In genomic region chr16:48558269-48558915, GRCh38 we compare ENCODE assay signal across 9 cellular contexts. TPM values are rescaled to one million over a fixed set of nuclear protein-coding genes. Genes with fewer than 3 reads are reported as not detected.
A peak's percentile ranks its signal among the peaks of the same experiment; 100 is the strongest.
DNase-seq lines count a peak whose midpoint lies in the region; ATAC-seq, FAIRE-seq and TF ChIP-seq lines count a peak whose summit lies in the region.
"Had no signal": no experiment of that assay in that cellular context is flagged by ENCODE, and none has a peak within 500 bp of the region (broad histone marks: within the 10 kb centered on the region; RNA-seq: fewer than 3 reads in every experiment).

No MANE protein-coding gene starts in this region.

- peaks cover 12% of the 10 kb centered on the region for H3K4me1 Mint-ChIP-seq in MCF 10A (ENCODE audit: insufficient read depth, unreplicated experiment)

- in situ Hi-C loops in mammary epithelial cell (cut with MboI; ENCODE audit: low sequenced_read_pairs in 2 of 2) (no loop called here), GM12878 (cut with MboI) (loop anchor here (10.0 kb wide), 1 partner anchor 46 kb away; no protein-coding TSS in a partner anchor)

- no peak overlapping the region for H2AFZ ChIP-seq in mammary epithelial cell (ENCODE audit: low read depth, low read length)
- H2AFZ ChIP-seq in GM12878 (ENCODE audit: control insufficient read depth, low read depth, low read length), result no peak overlapping the region

- H3K4me3 ChIP-seq in mammary epithelial cell (replicated peaks in 1 of 3; ENCODE audit: insufficient read depth in 1 of 3, low read depth in 2 of 3, low read length in 3 of 3) (peak overlapping the region in 1 of 3 experiments; percentile 10), GM12878 (no peak overlapping the region), right lobe of liver (no peak overlapping the region), uterus (no peak overlapping the region)

- H3K27ac Mint-ChIP-seq in MCF 10A (ENCODE audit: low read depth, unreplicated experiment), result no peak overlapping the region

- BruUV-seq in mammary epithelial cell (replicated peaks; lab: Mats Ljungman, UMichigan), result no TSS peak
- no TSS peak for BruUV-seq in MCF 10A (replicated peaks; lab: Mats Ljungman, UMichigan)
- BruUV-seq in GM12878 (replicated peaks; lab: Mats Ljungman, UMichigan), result no TSS peak

- FAIRE-seq in GM12878 (lab: Jason Lieb, UNC), result no peak

- whole genome bisulfite sequencing in mammary epithelial cell (ENCODE audit: low coverage, missing lambda C conversion rate), result 4% methylated on average over 9 of the region's 9 CpGs
- 86% methylated on average over 9 of the region's 9 CpGs for WGBS in GM12878 (ENCODE audit: insufficient coverage, insufficient replicate concordance, low lambda C conversion rate, missing lambda C conversion rate)
- WGBS in right lobe of liver (ENCODE audit: insufficient coverage, low coverage, low lambda C conversion rate, missing lambda C conversion rate), result 11% methylated on average over 9 of the region's 9 CpGs

- DNase-seq in mammary epithelial cell (peak; percentile 57), MCF 10A (ENCODE audit: unreplicated experiment) (no peak), GM12878 (ENCODE audit: low read depth, low spot score) (no peak), right lobe of liver (no peak), uterus (no peak), NCI-H2196 treated with DMSO at 0.1 percent for 48 hours (lab: John Stamatoyannopoulos, UW; ENCODE audit: unreplicated experiment) (no peak), 8988T (no peak)
- DNase-seq in stimulated activated CD4-positive, alpha-beta T cell treated with anti-CD3 and anti-CD28 coated beads, Interleukin-2, amount 100 ng/mL, for 48 hours, result no peak

- H3K9me3 Mint-ChIP-seq in MCF 10A (ENCODE audit: unreplicated experiment), result no peaks in the 10 kb centered on the region

- no peak for TF ChIP-seq POLR2A in GM12878 (IDR thresholded peaks at IDR 0.05; ENCODE audit: low read depth, low read length)
- no peak for TF ChIP-seq POLR2A in right lobe of liver (IDR thresholded peaks at IDR 0.05)
- TF ChIP-seq POLR2A in uterus (IDR thresholded peaks at IDR 0.05), result no peak

- H3K4me1 ChIP-seq in mammary epithelial cell (ENCODE audit: insufficient read depth, low read length) (peaks cover 24% of the 10 kb centered on the region), GM12878 (ENCODE audit: control insufficient read depth, insufficient read depth, low read length) (peaks cover 4% of the 10 kb centered on the region), right lobe of liver (peaks cover 0 to 62% (median 33%) of the 10 kb centered on the region in 4 donors), uterus (peaks cover 4 to 8% of the 10 kb centered on the region in 2 donors)

- H3K9ac ChIP-seq in mammary epithelial cell (ENCODE audit: insufficient read depth, low read length) (no peak overlapping the region), GM12878 (ENCODE audit: control insufficient read depth, insufficient read depth, low read length) (no peak overlapping the region)

- TF ChIP-seq CTCF in mammary epithelial cell (conservative IDR thresholded peaks at IDR 0.05 in 1 of 2, IDR thresholded peaks at IDR 0.05 in 1 of 2; ENCODE audit: extremely low read depth in 1 of 2, insufficient read depth in 1 of 2, low read depth in 1 of 2, low read length in 2 of 2) (no peak), MCF 10A (IDR thresholded peaks at IDR 0.05; ENCODE audit: unreplicated experiment) (no peak), GM12878 (IDR thresholded peaks at IDR 0.05 in 2 of 3, conservative IDR thresholded peaks at IDR 0.05 in 1 of 3; ENCODE audit: control insufficient read depth in 2 of 3, extremely low read depth in 1 of 3, insufficient read depth in 1 of 3, low read depth in 3 of 3, low read length in 3 of 3) (no peak), right lobe of liver (IDR thresholded peaks at IDR 0.05) (no peak), uterus (IDR thresholded peaks at IDR 0.05) (no peak)

- no peaks in the 10 kb centered on the region for H3K27me3 Mint-ChIP-seq in MCF 10A (ENCODE audit: insufficient read depth, unreplicated experiment)

- H3K27me3 ChIP-seq in mammary epithelial cell (ENCODE audit: insufficient read depth, low read length) (no peaks in the 10 kb centered on the region), GM12878 (replicated peaks in 1 of 2; ENCODE audit: control insufficient read depth in 2 of 2, insufficient read depth in 2 of 2, low read length in 1 of 2) (no peaks in the 10 kb centered on the region), right lobe of liver (no peaks in the 10 kb centered on the region), uterus (no peaks in the 10 kb centered on the region)

- TF ChIP-seq EP300 in GM12878 (IDR thresholded peaks at IDR 0.05; ENCODE audit: borderline replicate concordance in 1 of 2, control insufficient read depth in 1 of 2, low read depth in 2 of 2, low read length in 2 of 2), result no peak

- H3K9me3 ChIP-seq in mammary epithelial cell (replicated peaks; ENCODE audit: insufficient read depth, low read length) (no peaks in the 10 kb centered on the region), GM12878 (replicated peaks; ENCODE audit: control insufficient read depth, insufficient read depth, low read length) (no peaks in the 10 kb centered on the region; the same call in 2 of the 3 replicates), right lobe of liver (no peaks in the 10 kb centered on the region), uterus (no peaks in the 10 kb centered on the region)

- CTCF ChIA-PET in mammary epithelial cell (lab: Charles Lee; ENCODE audit: low non-redundant PET), result no interaction called here
- CTCF ChIA-PET in MCF 10A (lab: Yijun Ruan, JAX), result interaction anchor here (2.9 to 6.1 kb wide), 3 partner anchors 65 to 71 kb away, joined by 9 to 48 read pairs (median 17); no protein-coding TSS in a partner anchor
- CTCF ChIA-PET in GM12878 (lab: Yijun Ruan, JAX), result interaction anchor here (1.0 to 3.1 kb wide), 2 partner anchors 33 to 65 kb away, joined by 3 to 13 read pairs; no protein-coding TSS in a partner anchor

- H3K36me3 Mint-ChIP-seq in MCF 10A (ENCODE audit: insufficient read depth, unreplicated experiment), result peaks cover 29% of the 10 kb centered on the region

- H4K20me1 ChIP-seq in mammary epithelial cell (ENCODE audit: insufficient read depth, low read length), result no peaks in the 10 kb centered on the region
- H4K20me1 ChIP-seq in GM12878 (ENCODE audit: control insufficient read depth, insufficient read depth), result peaks cover 6% of the 10 kb centered on the region; the same call in 1 of the 2 replicates

- H3K27ac ChIP-seq in mammary epithelial cell (ENCODE audit: insufficient read depth, low read depth, low read length), result peak overlapping the region; percentile 65
- no peak overlapping the region for H3K27ac ChIP-seq in GM12878 (ENCODE audit: control insufficient read depth, insufficient read depth)
- H3K27ac ChIP-seq in right lobe of liver, result peak overlapping the region; percentile 1 to 66 (median 7)
- peak overlapping the region; percentile 17 to 44 for H3K27ac ChIP-seq in uterus
- H3K27ac ChIP-seq: C4-2B had no signal

- RAD21 ChIA-PET in GM12878 (lab: Charles Lee; ENCODE audit: unreplicated experiment), result interaction anchor here (1.5 kb wide), 1 partner anchor 65 kb away, joined by 6 read pairs; no protein-coding TSS in a partner anchor

- POLR2A ChIA-PET in MCF 10A (lab: Yijun Ruan, JAX), result interaction anchor here (0.6 to 8.0 kb wide), 2 partner anchors 10 to 48 kb away, joined by 3 to 46 read pairs; partner anchors contain the start of gene N4BP1
- POLR2A ChIA-PET in GM12878 (lab: Charles Lee), result no interaction called here

- SMC1A ChIA-PET in GM12878 (lab: Charles Lee; ENCODE audit: uncharacterized antibody, unreplicated experiment), result no interaction called here

- no peak for TF ChIP-seq RAD21 in GM12878 (IDR thresholded peaks at IDR 0.05; ENCODE audit: insufficient read depth, low read depth, low read length)

- no peak overlapping the region for H3K4me3 Mint-ChIP-seq in MCF 10A (ENCODE audit: unreplicated experiment)

- dilution Hi-C loops in mammary epithelial cell (cut with HindIII; ENCODE audit: low sequenced_read_pairs), result no loop called here

- ATAC-seq in GM12878 (no peak), right lobe of liver (peak; percentile 32 to 57 (median 45))

- peaks cover 10% of the 10 kb centered on the region for H3K36me3 ChIP-seq in mammary epithelial cell (ENCODE audit: insufficient read depth, low read length)
- H3K36me3 ChIP-seq in GM12878 (ENCODE audit: control insufficient read depth in 2 of 2, insufficient read depth in 2 of 2, low read length in 1 of 2), result peaks cover 2 to 27% of the 10 kb centered on the region in 2 experiments
- H3K36me3 ChIP-seq in right lobe of liver, result no peaks in the 10 kb centered on the region
- no peaks in the 10 kb centered on the region for H3K36me3 ChIP-seq in uterus

- intact Hi-C loops in mammary epithelial cell (cut with micrococcal nuclease) (loop anchor here (2.0 kb wide), 1 partner anchor 50 kb away; no protein-coding TSS in a partner anchor), MCF 10A (cut with micrococcal nuclease) (loop anchor here (10.0 kb wide), 1 partner anchor 46 kb away; no protein-coding TSS in a partner anchor), GM12878 (cut with micrococcal nuclease; ENCODE audit: unreplicated experiment) (no loop called here), right lobe of liver (cut with DNase I) (no loop called here), uterus (cut with DNase I; ENCODE audit: low total_unique reads) (no loop called here)

- H3K79me2 ChIP-seq in mammary epithelial cell (ENCODE audit: insufficient read depth, low read length) (peaks cover 80% of the 10 kb centered on the region), GM12878 (ENCODE audit: control insufficient read depth, insufficient read depth, low read length) (peaks cover 24% of the 10 kb centered on the region)

- peak overlapping the region; percentile 76 for H3K4me2 ChIP-seq in mammary epithelial cell (ENCODE audit: insufficient read depth, low read depth, low read length)
- H3K4me2 ChIP-seq in GM12878 (ENCODE audit: control insufficient read depth, insufficient read depth), result no peak overlapping the region

RNA-seq across cellular contexts. Expression of gene N4BP1, which starts 51.6 kb away (rescaled TPM):
- 10 to 100 TPM; 32.8 to 34.3 TPM for total RNA-seq in mammary epithelial cell
- polyA plus RNA-seq in mammary epithelial cell, result 10.5 TPM
- polyA minus RNA-seq in mammary epithelial cell, result 24.0 TPM
- total RNA-seq in MCF 10A (2022), result 26.2 and 27.9 TPM in 2 replicates
- total RNA-seq in GM12878 (2013; cell fraction: nucleolus; rRNA removed), result 72.5 and 73.2 TPM in 2 replicates
- 17.9 and 19.9 TPM in 2 replicates for total RNA-seq in GM12878 (2014; rRNA removed)
- total RNA-seq in GM12878 (2014; rRNA removed; fragmentation: Illumina TruSeq; extraction: Trizol), result 28.6 and 29.5 TPM in 2 replicates
- 26.7 and 30.6 TPM in 2 replicates for total RNA-seq in GM12878 (2021)
- 26.4 TPM for polyA plus RNA-seq in GM12878 (2011; ENCODE audit: low read depth)
- 32.6 and 46.6 TPM in 2 replicates for polyA plus RNA-seq in GM12878 (2011; rRNA removed)
- 11.7 and 14.2 TPM in 2 replicates for polyA plus RNA-seq in GM12878 (2011; cell fraction: cytosol; rRNA removed)
- polyA plus RNA-seq in GM12878 (2011; cell fraction: nucleus; rRNA removed), result 18.0 and 18.2 TPM in 2 replicates
- polyA plus RNA-seq in GM12878 (2012), result 15.9 and 21.5 TPM in 2 replicates
- 28.0 and 31.6 TPM in 2 replicates for polyA plus RNA-seq in GM12878 (2014; fragmentation: Illumina TruSeq; extraction: Trizol)
- polyA plus RNA-seq in GM12878 (2014; fragmentation: Nextera tagmentation; extraction: Ambion mirVana), result 1 to 10 TPM; 2.5 to 3.2 TPM
- polyA plus RNA-seq in GM12878 (2014; rRNA removed), result 11.1 and 12.6 TPM in 2 replicates
- 10 to 100 TPM in 1 of 2 experiments, 1 to 10 TPM in 1; 4.7 to 14.3 TPM for polyA plus RNA-seq in GM12878 (2016; fragmentation: Nextera tagmentation; extraction: Ambion mirVana)
- polyA minus RNA-seq in GM12878 (2011; rRNA and poly(A)+ RNA removed), result 27.6 and 28.2 TPM in 2 replicates
- 14.1 and 20.3 TPM in 2 replicates for polyA minus RNA-seq in GM12878 (2011; cell fraction: cytosol; rRNA and poly(A)+ RNA removed)
- 14.9 and 23.7 TPM in 2 replicates for polyA minus RNA-seq in GM12878 (2011; cell fraction: nucleus; rRNA and poly(A)+ RNA removed)
- 10 to 100 TPM; 10.5 to 17.8 (median 12.1) TPM for total RNA-seq in right lobe of liver
- total RNA-seq in uterus, result 10 to 100 TPM; 13.3 to 54.5 (median 44.3) TPM

Comparison
In these comparisons a context has a peak if more than half of its experiments do, and no peak if none do; other contexts are left out.
1. intact Hi-C loops: an anchor here in mammary epithelial cell (2.0 kb wide) and MCF 10A (10.0 kb wide); none called in GM12878, right lobe of liver and uterus.